ENCODE assay signal across 11 cellular contexts in the genomic region with DNA sequence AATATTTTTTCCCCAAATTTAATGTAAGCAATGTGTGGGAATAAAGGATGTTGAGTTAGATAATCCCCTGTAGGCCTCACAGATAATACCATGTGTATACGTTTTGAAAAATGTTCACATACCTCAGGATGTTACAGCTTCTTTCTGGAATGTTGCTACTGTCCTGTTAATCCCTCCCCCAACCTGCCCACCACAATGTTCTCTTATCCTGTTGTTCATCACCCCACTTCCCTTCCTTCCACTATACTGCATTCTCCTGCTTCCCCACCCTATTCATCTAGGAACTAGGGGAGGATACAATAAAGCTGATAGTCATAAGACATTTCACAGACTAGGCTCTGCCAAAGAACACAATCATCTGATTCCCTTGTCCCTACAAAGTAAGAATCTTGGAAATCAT.
DNase-seq lines count a peak whose midpoint lies in the region; ATAC-seq lines count a peak whose summit lies in the region.
"Had no signal": no experiment of that assay in that cellular context is flagged by ENCODE, and none has a peak within 500 bp of the region (broad histone marks: within the 10 kb centered on the region; RNA-seq: fewer than 3 reads in every experiment).

No MANE protein-coding gene starts in this region.

- H3K4me3 ChIP-seq in adipocyte (ENCODE audit: low read length): no peak overlapping the region
- H3K4me3 ChIP-seq: neural progenitor cell, upper lobe of left lung had no signal

- no peaks in the 10 kb centered on the region for H3K27me3 ChIP-seq in adipocyte (replicated peaks; ENCODE audit: control insufficient read depth, insufficient read depth, low read length)
- H3K27me3 ChIP-seq: neural progenitor cell, upper lobe of left lung had no signal

- DNase-seq in A172 (ENCODE audit: low spot score) (peak; percentile 92), HK-2 (ENCODE audit: unreplicated experiment) (peak; percentile 46), adipocyte (ENCODE audit: low read depth) (peak; percentile 56), hepatic stellate cell (ENCODE audit: low spot score) (peak; percentile 60), NCI-H1092 (lab: John Stamatoyannopoulos, UW) (no peak)
- DNase-seq in stimulated activated CD4-positive, alpha-beta T cell treated with anti-CD3 and anti-CD28 coated beads, Interleukin-2, amount 100 ng/mL, for 48 hours: no peak
- DNase-seq: NCI-H526 treated with DMSO at 0.1 percent for 48 hours, upper lobe of left lung had no signal

- peak overlapping the region; percentile 49 for H3K9ac ChIP-seq in adipocyte (ENCODE audit: low read length)
- H3K9ac ChIP-seq: neural progenitor cell had no signal

- peaks cover 77% of the 10 kb centered on the region for H3K4me1 ChIP-seq in adipocyte (ENCODE audit: control insufficient read depth, insufficient read depth, low read length)

- no peaks in the 10 kb centered on the region for H3K9me3 ChIP-seq in adipocyte (ENCODE audit: control insufficient read depth, low read length)
- H3K9me3 ChIP-seq: upper lobe of left lung had no signal

- ATAC-seq in HG02759 (IDR thresholded peaks at IDR 0.05; ENCODE audit: unreplicated experiment): no peak
- ATAC-seq in HG02884 (IDR thresholded peaks at IDR 0.05; ENCODE audit: unreplicated experiment): no peak

- H3K36me3 ChIP-seq in adipocyte (ENCODE audit: control insufficient read depth, insufficient read depth, low read length, severe bottlenecking): no peaks in the 10 kb centered on the region
- H3K36me3 ChIP-seq: neural progenitor cell, upper lobe of left lung had no signal

Comparison
In these comparisons a context has a peak if more than half of its experiments do, and no peak if none do; other contexts are left out.
1. DNase-seq: peak in A172 (single experiment), HK-2 (single experiment), adipocyte (single experiment) and hepatic stellate cell (single experiment); none in stimulated activated CD4-positive, alpha-beta T cell treated with anti-CD3 and anti-CD28 coated beads, Interleukin-2, amount 100 ng/mL, for 48 hours (0 of 2) and NCI-H1092 (single experiment).